ENCODE assay signal across 29 cellular contexts in the genomic region with DNA sequence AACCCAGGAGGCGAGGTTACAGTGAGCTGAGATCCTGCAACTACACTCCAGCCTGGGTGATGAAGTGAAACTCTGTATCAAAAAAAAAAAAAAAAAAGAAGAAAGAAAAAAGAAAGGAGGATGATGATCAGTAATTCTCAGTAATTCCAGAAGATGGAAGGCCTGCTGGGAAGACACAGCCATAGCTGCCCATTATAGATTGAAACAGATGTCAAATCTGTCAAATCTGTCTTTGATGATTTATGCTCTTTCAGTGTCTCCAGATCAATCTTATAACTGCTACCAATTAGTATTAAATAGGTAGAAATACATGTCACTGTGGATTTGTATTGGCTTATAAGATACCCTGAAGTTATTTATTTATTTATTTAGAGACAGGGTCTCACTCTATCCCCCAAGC. TPM values are rescaled to one million over a fixed set of nuclear protein-coding genes. Genes with fewer than 3 reads are reported as not detected.
A peak's percentile ranks its signal among the peaks of the same experiment; 100 is the strongest.
DNase-seq lines count a peak whose midpoint lies in the region; TF ChIP-seq lines count a peak whose summit lies in the region.
"Had no signal": no experiment of that assay in that cellular context is flagged by ENCODE, and none has a peak within 500 bp of the region (broad histone marks: within the 10 kb centered on the region; RNA-seq: fewer than 3 reads in every experiment).

No MANE protein-coding gene starts in this region.

- no peak for DNase-seq in AML-193 (lab: John Stamatoyannopoulos, UW)
- DNase-seq: 8988T; ACHN; BE2C; C1 segment of cervical spinal cord; Caco-2; Calu3; CD4-positive, alpha-beta memory T cell; CD4-positive, alpha-beta T cell; CD4-positive, CD25-positive, alpha-beta regulatory T cell; CD8-positive, alpha-beta memory T cell; CD8-positive, alpha-beta T cell; COR-L47; DMS 273 treated with DMSO at 0.1 percent for 48 hours; DMS153; DMS53; DMS79; DMS79 treated with DMSO at 0.1 percent for 48 hours; DND-41; EL had no signal

- peak; percentile 95 for TF ChIP-seq EP300 in neural cell (conservative IDR thresholded peaks at IDR 0.05; ENCODE audit: poor library complexity, severe bottlenecking)

- H3K9me3 ChIP-seq in neural cell (ENCODE audit: low read length) = no peaks in the 10 kb centered on the region
- H3K9me3 ChIP-seq: A549; BE2C; BLaER1; BLaER1 treated with 17β-estradiol and CSF1 and Interleukin-3, amounts not matched to agents 10 nM and 100 nM; Caco-2 had no signal

- H3K79me2 ChIP-seq in neural cell (replicated peaks; ENCODE audit: insufficient read depth, low read length) = no peaks in the 10 kb centered on the region

- no peak overlapping the region for H3K4me2 ChIP-seq in neural cell (ENCODE audit: low read length)
- H3K4me2 ChIP-seq: A549; BLaER1; BLaER1 treated with 17β-estradiol and CSF1 and Interleukin-3, amounts not matched to agents 10 nM and 100 nM had no signal

- no peaks in the 10 kb centered on the region for H3K9me2 ChIP-seq in neural cell (ENCODE audit: insufficient read depth, low read length)

- no peaks in the 10 kb centered on the region for H3K27me3 ChIP-seq in neural cell (ENCODE audit: insufficient read depth, low read depth, low read length)
- H3K27me3 ChIP-seq: BE2C; BLaER1; BLaER1 treated with 17β-estradiol and CSF1 and Interleukin-3, amounts not matched to agents 10 nM and 100 nM had no signal

- no peaks in the 10 kb centered on the region for H3K36me3 ChIP-seq in neural cell (ENCODE audit: insufficient read depth, low read length)
- H3K36me3 ChIP-seq: BE2C; BLaER1; BLaER1 treated with 17β-estradiol and CSF1 and Interleukin-3, amounts not matched to agents 10 nM and 100 nM had no signal

- H2AFZ ChIP-seq in neural cell (ENCODE audit: low read depth, low read length) = no peak overlapping the region

- no peak overlapping the region for H3K27ac ChIP-seq in neural cell (ENCODE audit: low read length)
- H3K27ac ChIP-seq: 22Rv1; A549; BLaER1; BLaER1 treated with 17β-estradiol and CSF1 and Interleukin-3, amounts not matched to agents 10 nM and 100 nM; C4-2B had no signal

- TF ChIP-seq RAD21 in neural cell (conservative IDR thresholded peaks at IDR 0.05) = no peak

- H3K9ac ChIP-seq in neural cell (ENCODE audit: low read length) = no peak overlapping the region
- H3K9ac ChIP-seq: BLaER1; BLaER1 treated with 17β-estradiol and CSF1 and Interleukin-3, amounts not matched to agents 10 nM and 100 nM had no signal

- no peak for TF ChIP-seq CTCF in neural cell (IDR thresholded peaks at IDR 0.05; ENCODE audit: poor library complexity, severe bottlenecking)

- no peak overlapping the region for H3K4me3 ChIP-seq in neural cell (ENCODE audit: low read length)
- H3K4me3 ChIP-seq: A549; BLaER1; BLaER1 treated with 17β-estradiol and CSF1 and Interleukin-3, amounts not matched to agents 10 nM and 100 nM had no signal

- H4K20me1 ChIP-seq in neural cell (ENCODE audit: insufficient read depth) = no peaks in the 10 kb centered on the region
- H4K20me1 ChIP-seq: BLaER1; BLaER1 treated with 17β-estradiol and CSF1 and Interleukin-3, amounts not matched to agents 10 nM and 100 nM had no signal

- no peaks in the 10 kb centered on the region for H3F3A ChIP-seq in neural cell (ENCODE audit: insufficient read depth, low read length, poor library complexity, severe bottlenecking)

TF ChIP-seq in neural cell, 6 proteins besides CTCF, POLR2A, EP300 and RAD21:
- TF ChIP-seq TAF1 (IDR thresholded peaks at IDR 0.05; ENCODE audit: low read depth) = no peak
- peak; percentile 72 for TF ChIP-seq POLR2AphosphoS5 (IDR thresholded peaks at IDR 0.05)

RNA-seq across cellular contexts. Expression of gene CPPED1, which starts 42.9 kb away (rescaled TPM):
- polyA plus RNA-seq in neural cell = 1.3 and 2.5 TPM in 2 replicates
- polyA minus RNA-seq in neural cell = 3.4 and 4.5 TPM in 2 replicates

RNA-seq across cellular contexts. Expression of gene SHISA9, which starts 54.8 kb away (rescaled TPM):
- polyA plus RNA-seq in neural cell = 1.3 and 2.0 TPM in 2 replicates
- polyA minus RNA-seq in neural cell = 4.4 and 6.6 TPM in 2 replicates
- polyA plus RNA-seq: AG04450; BJ; CD14-positive monocyte; CD4-positive, alpha-beta memory T cell; CD4-positive, CD25-positive, alpha-beta regulatory T cell; CD8-positive, alpha-beta memory T cell had no signal
